In the genomic region with DNA sequence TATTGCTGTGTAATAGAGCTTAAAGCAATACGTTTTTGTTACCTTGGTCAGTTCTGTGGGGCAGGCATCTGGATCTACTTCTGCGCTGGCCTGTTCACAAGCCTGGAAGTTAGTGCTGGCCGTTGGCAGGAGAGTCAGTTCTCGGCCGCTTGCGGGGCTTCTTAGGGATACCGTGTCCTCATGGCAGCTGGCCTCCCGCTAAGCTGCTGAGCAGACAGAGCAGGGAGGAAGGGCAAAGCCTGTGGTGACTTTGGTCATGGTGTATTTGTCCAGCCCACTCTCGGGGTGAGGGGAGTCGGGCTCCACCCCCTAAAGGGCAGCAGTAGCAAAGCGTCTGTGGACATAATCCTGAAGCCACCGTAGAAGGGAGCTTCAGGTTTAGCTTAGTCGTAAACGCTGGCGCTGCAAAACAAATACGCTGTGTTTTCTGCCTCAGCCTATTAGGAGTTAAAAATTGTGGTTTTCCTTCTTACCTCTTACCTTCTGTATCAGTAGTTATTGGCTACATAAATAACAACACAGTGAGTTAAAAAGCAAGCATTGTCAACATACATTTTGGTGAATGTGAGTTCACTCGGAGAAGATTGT, we compare ENCODE assay signal across 10 cellular contexts. TPM values are rescaled to one million over a fixed set of nuclear protein-coding genes. Genes with fewer than 3 reads are reported as not detected.
A peak's percentile ranks its signal among the peaks of the same experiment; 100 is the strongest.
DNase-seq lines count a peak whose midpoint lies in the region; ATAC-seq, FAIRE-seq and TF ChIP-seq lines count a peak whose summit lies in the region.
"Had no signal": no experiment of that assay in that cellular context is flagged by ENCODE, and none has a peak within 500 bp of the region (broad histone marks: within the 10 kb centered on the region; RNA-seq: fewer than 3 reads in every experiment).

No MANE protein-coding gene starts in this region.

- H3K27me3 Mint-ChIP-seq in osteocyte (ENCODE audit: unreplicated experiment): no peaks in the 10 kb centered on the region
- no peaks in the 10 kb centered on the region for H3K27me3 Mint-ChIP-seq in stimulated activated naive B cell treated with anti-CD40 and anti-IgM and Interleukin-4, amounts not matched to agents 10 μg/mL and 1 μg/mL and 100 μg/mL, for 72 hours

- DNase-seq in ELF-1 (ENCODE audit: low read depth, low spot score): peak; percentile 61
- peak; percentile 75 for DNase-seq in NCI-H82 treated with DMSO at 0.1 percent for 48 hours (lab: John Stamatoyannopoulos, UW; ENCODE audit: unreplicated experiment)
- DNase-seq in globus pallidus (ENCODE audit: low spot score): peak; percentile 19
- DNase-seq in osteocyte (ENCODE audit: extremely low spot score, unreplicated experiment): peak; percentile 74
- DNase-seq in stimulated activated naive B cell treated with anti-CD40 and anti-IgM and Interleukin-4, amounts not matched to agents 10 μg/mL and 1 μg/mL and 100 μg/mL, for 72 hours: no peak
- DNase-seq in D721Med (ENCODE audit: insufficient read length, low spot score): no peak

- TF ChIP-seq CTCF in osteocyte (IDR thresholded peaks at IDR 0.05): no peak
- TF ChIP-seq CTCF in D721Med (IDR thresholded peaks at IDR 0.05; ENCODE audit: insufficient read depth, missing control alignments): no peak

- H3K36me3 Mint-ChIP-seq in osteocyte (ENCODE audit: unreplicated experiment): peaks cover 4% of the 10 kb centered on the region
- H3K36me3 Mint-ChIP-seq in stimulated activated naive B cell treated with anti-CD40 and anti-IgM and Interleukin-4, amounts not matched to agents 10 μg/mL and 1 μg/mL and 100 μg/mL, for 72 hours: peaks cover 23 to 38% of the 10 kb centered on the region in 2 donors

- peaks cover 32% of the 10 kb centered on the region for H3K4me1 Mint-ChIP-seq in osteocyte (ENCODE audit: unreplicated experiment)
- peaks cover 28 to 66% of the 10 kb centered on the region in 2 donors for H3K4me1 Mint-ChIP-seq in stimulated activated naive B cell treated with anti-CD40 and anti-IgM and Interleukin-4, amounts not matched to agents 10 μg/mL and 1 μg/mL and 100 μg/mL, for 72 hours

- no peaks in the 10 kb centered on the region for H3K9me3 Mint-ChIP-seq in osteocyte (ENCODE audit: unreplicated experiment)
- no peaks in the 10 kb centered on the region for H3K9me3 Mint-ChIP-seq in stimulated activated naive B cell treated with anti-CD40 and anti-IgM and Interleukin-4, amounts not matched to agents 10 μg/mL and 1 μg/mL and 100 μg/mL, for 72 hours

- no peak for ATAC-seq in stimulated activated naive B cell treated with anti-CD40 and anti-IgM and Interleukin-4, amounts not matched to agents 10 μg/mL and 1 μg/mL and 100 μg/mL, for 72 hours (replicated peaks)
- ATAC-seq in GM21529 (IDR thresholded peaks at IDR 0.05; ENCODE audit: unreplicated experiment) (no peak), HG03039 (IDR thresholded peaks at IDR 0.05; ENCODE audit: unreplicated experiment) (no peak)

- H3K4me3 Mint-ChIP-seq in osteocyte (ENCODE audit: unreplicated experiment): peak overlapping the region; percentile 38
- no peak overlapping the region for H3K4me3 Mint-ChIP-seq in stimulated activated naive B cell treated with anti-CD40 and anti-IgM and Interleukin-4, amounts not matched to agents 10 μg/mL and 1 μg/mL and 100 μg/mL, for 72 hours
- H3K4me3 Mint-ChIP-seq: activated CD8-positive, alpha-beta T cell treated with anti-CD3 and anti-CD28 coated beads, Interleukin-2, amount 10 ng/mL, durations not matched to agents 7 days and 5 days had no signal

- no peak for FAIRE-seq in D721Med (lab: Jason Lieb, UNC)
- FAIRE-seq: bronchial epithelial cell had no signal

- H3K27ac Mint-ChIP-seq in osteocyte (ENCODE audit: unreplicated experiment): peak overlapping the region; percentile 77
- H3K27ac Mint-ChIP-seq in stimulated activated naive B cell treated with anti-CD40 and anti-IgM and Interleukin-4, amounts not matched to agents 10 μg/mL and 1 μg/mL and 100 μg/mL, for 72 hours: no peak overlapping the region
- H3K27ac Mint-ChIP-seq: activated CD8-positive, alpha-beta T cell treated with anti-CD3 and anti-CD28 coated beads, Interleukin-2, amount 10 ng/mL, durations not matched to agents 7 days and 5 days had no signal

RNA-seq across cellular contexts. Expression of a gene that starts 12.2 kb away (rescaled TPM):
- total RNA-seq in osteocyte: 59.6 and 62.9 TPM in 2 replicates

Comparison
In these comparisons a context has a peak if more than half of its experiments do, and no peak if none do; other contexts are left out.
1. DNase-seq: peak in ELF-1 (single experiment), NCI-H82 treated with DMSO at 0.1 percent for 48 hours (single experiment), globus pallidus (single experiment) and osteocyte (single experiment); none in stimulated activated naive B cell treated with anti-CD40 and anti-IgM and Interleukin-4, amounts not matched to agents 10 μg/mL and 1 μg/mL and 100 μg/mL, for 72 hours (single experiment) and D721Med (single experiment).